25 cellular contexts compared by ENCODE assay signal in the genomic region with DNA sequence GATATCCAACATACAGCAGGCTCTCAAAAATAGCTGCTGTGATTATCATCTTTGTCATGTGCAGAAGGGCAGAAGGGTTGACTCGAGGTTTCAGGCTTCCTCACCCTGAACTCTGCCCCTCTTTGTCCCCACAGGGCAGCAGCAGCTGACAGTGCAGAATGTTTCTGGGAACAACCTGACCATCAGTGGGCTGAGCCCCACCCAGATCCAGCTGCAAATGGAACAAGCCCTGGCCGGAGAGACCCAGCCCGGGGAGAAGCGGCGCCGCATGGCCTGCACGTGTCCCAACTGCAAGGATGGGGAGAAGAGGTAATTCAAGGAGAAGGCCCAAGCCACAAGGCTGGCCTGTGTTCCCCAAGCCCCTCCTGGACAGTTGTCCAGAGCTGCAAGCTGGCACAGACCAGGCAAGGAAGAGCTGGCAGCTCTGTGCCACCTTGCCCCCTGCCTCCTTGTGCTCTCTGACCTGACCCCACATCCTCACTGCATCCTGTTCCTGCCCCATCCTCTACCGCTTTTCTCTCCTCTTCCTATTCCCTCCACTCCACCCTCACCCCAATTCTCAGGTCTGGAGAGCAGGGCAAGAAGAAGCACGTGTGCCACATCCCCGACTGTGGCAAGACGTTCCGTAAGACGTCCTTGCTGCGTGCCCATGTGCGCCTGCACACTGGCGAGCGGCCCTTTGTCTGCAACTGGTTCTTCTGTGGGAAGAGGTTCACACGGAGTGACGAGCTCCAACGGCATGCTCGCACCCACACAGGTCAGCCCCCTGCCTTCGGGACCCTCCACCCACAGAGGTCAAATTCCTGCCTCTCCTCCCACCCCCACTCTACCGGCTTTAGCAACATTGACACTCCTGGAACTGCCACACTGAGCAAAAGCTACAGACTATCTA. TPM values are rescaled to one million over a fixed set of nuclear protein-coding genes. Genes with fewer than 3 reads are reported as not detected.
"Had no signal": no experiment of that assay in that cellular context is flagged by ENCODE, and none has a peak within 500 bp of the region (broad histone marks: within the 10 kb centered on the region; RNA-seq: fewer than 3 reads in every experiment).

No MANE protein-coding gene starts in this region.

- FAIRE-seq: keratinocyte, pancreas, TTC549 had no signal

- H3K4me3 Mint-ChIP-seq: activated CD4-positive, alpha-beta T cell treated with anti-CD3 and anti-CD28 coated beads for 36 hours; activated T-helper 1 cell treated with anti-CD3 and anti-CD28 coated beads, Interleukin-12 subunit alpha, Interleukin-12 subunit beta, Interleukin-2, Interleukin-4 antibody, amounts not matched to agents 30 ng/mL and 10 ng/mL and 1 ng/mL, durations not matched to agents 14 hours and 24 hours and 36 hours; endodermal cell; naive thymus-derived CD4-positive, alpha-beta T cell; WTC11 had no signal

- H3K4me1 Mint-ChIP-seq: endodermal cell, WTC11 had no signal

- H3K27me3 Mint-ChIP-seq: activated CD4-positive, alpha-beta T cell treated with anti-CD3 and anti-CD28 coated beads for 36 hours; naive thymus-derived CD4-positive, alpha-beta T cell had no signal

- H3K4me3 ChIP-seq: adrenal gland, cardiac muscle cell, gastrocnemius medialis, left ventricle myocardium inferior, pancreas, sigmoid colon, spleen, thoracic aorta, upper lobe of left lung had no signal

- H3K4me1 ChIP-seq: gastrocnemius medialis, pancreas, sigmoid colon, spleen, upper lobe of left lung had no signal

- H3K27me3 ChIP-seq: adrenal gland, cardiac muscle cell, gastrocnemius medialis, pancreas, sigmoid colon, spleen, upper lobe of left lung had no signal

- H3K9me3 Mint-ChIP-seq: activated naive CD4-positive, alpha-beta T cell treated with anti-CD3 and anti-CD28 coated beads, Interleukin-2, amount 50 U/mL, for 72 hours; activated T-helper 1 cell treated with anti-CD3 and anti-CD28 coated beads, Interleukin-12 subunit alpha, Interleukin-12 subunit beta, Interleukin-2, Interleukin-4 antibody, amounts not matched to agents 30 ng/mL and 10 ng/mL and 1 ng/mL, durations not matched to agents 14 hours and 24 hours and 36 hours; endodermal cell; naive thymus-derived CD4-positive, alpha-beta T cell; WTC11 had no signal

- DNase-seq: activated CD4-positive, alpha-beta T cell treated with anti-CD3 and anti-CD28 coated beads for 36 hours; activated CD4-positive, alpha-beta T cell treated with anti-CD3 and anti-CD28 coated beads, Interleukin-2, amount 50 U/mL, for 48 hours; activated gamma-delta T cell treated with Interleukin-2 at 50 U/mL for 16 hours; activated T-cell treated with anti-CD3 and anti-CD28 coated beads for 4 hours; adrenal gland; endodermal cell; gastrocnemius medialis; head of caudate nucleus; left ventricle myocardium inferior; mammary epithelial cell; naive thymus-derived CD4-positive, alpha-beta T cell; pancreas; sigmoid colon; spleen; T-helper 2 cell had no signal

- H3K27ac ChIP-seq: adrenal gland, cardiac muscle cell, gastrocnemius medialis, left ventricle myocardium inferior, pancreas, sigmoid colon, spleen, thoracic aorta, upper lobe of left lung had no signal

- H3K27ac Mint-ChIP-seq: activated CD4-positive, alpha-beta T cell treated with anti-CD3 and anti-CD28 coated beads for 36 hours; activated T-helper 1 cell treated with anti-CD3 and anti-CD28 coated beads, Interleukin-12 subunit alpha, Interleukin-12 subunit beta, Interleukin-2, Interleukin-4 antibody, amounts not matched to agents 30 ng/mL and 10 ng/mL and 1 ng/mL, durations not matched to agents 14 hours and 24 hours and 36 hours; endodermal cell; WTC11 had no signal

- ATAC-seq: activated CD4-positive, alpha-beta T cell treated with anti-CD3 and anti-CD28 coated beads for 36 hours; activated naive CD4-positive, alpha-beta T cell treated with anti-CD3 and anti-CD28 coated beads, Interleukin-2, amount 50 U/mL, for 72 hours; gastrocnemius medialis; naive thymus-derived CD4-positive, alpha-beta T cell; pancreas; WTC11 had no signal

- H3K9me3 ChIP-seq: adrenal gland, gastrocnemius medialis, left ventricle myocardium inferior, pancreas, sigmoid colon, spleen, thoracic aorta, upper lobe of left lung had no signal

RNA-seq across cellular contexts. Expression of a gene that starts 32.7 kb away (rescaled TPM):
- total RNA-seq: activated CD4-positive, alpha-beta T cell treated with anti-CD3 and anti-CD28 coated beads for 36 hours; activated naive CD4-positive, alpha-beta T cell treated with anti-CD3 and anti-CD28 coated beads, Interleukin-2, amount 50 U/mL, for 72 hours; activated T-helper 1 cell treated with anti-CD3 and anti-CD28 coated beads, Interleukin-12 subunit alpha, Interleukin-12 subunit beta, Interleukin-2, Interleukin-4 antibody, amounts not matched to agents 30 ng/mL and 10 ng/mL and 1 ng/mL, durations not matched to agents 14 hours and 24 hours and 36 hours; cardiac muscle cell; dermis microvascular lymphatic vessel endothelial cell; mononuclear cell; naive thymus-derived CD4-positive, alpha-beta T cell; spleen had no signal
- polyA plus RNA-seq: cardiac muscle cell had no signal
